Comparison of ENCODE assay signal across 8 cellular contexts in the genomic region with DNA sequence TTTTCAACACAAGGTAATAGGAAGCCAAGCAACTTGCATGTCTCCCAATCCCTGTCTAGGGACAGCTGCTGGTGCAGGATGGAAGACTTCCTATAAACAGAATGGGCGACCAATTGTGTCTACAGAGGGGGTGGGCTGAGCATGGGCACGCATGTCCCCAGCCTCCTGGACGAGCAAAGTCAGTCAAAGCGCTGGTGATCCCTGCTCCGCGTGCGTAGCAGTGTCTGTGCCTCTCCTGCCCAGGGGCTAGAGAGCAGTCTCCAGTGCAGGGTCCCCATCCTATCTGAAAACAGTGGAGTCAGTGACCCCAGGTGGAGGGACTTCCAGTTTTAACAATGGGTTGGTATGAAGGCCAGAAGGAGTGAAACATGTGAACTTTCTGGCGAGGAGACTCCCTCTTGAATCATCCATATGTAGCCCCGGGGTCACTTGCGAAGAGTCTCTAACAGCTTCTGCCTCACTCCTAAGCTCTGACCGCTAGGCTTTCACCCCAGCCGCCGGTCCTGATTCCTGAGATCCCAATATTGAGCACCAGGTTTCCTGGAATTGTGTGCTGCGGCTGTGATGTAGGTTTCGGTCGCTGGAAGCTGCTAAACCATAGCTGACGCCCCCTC. TPM values are rescaled to one million over a fixed set of nuclear protein-coding genes. Genes with fewer than 3 reads are reported as not detected.
DNase-seq lines count a peak whose midpoint lies in the region; ATAC-seq and TF ChIP-seq lines count a peak whose summit lies in the region.

No MANE protein-coding gene starts in this region.

- H3K27ac Mint-ChIP-seq in MCF 10A (ENCODE audit: low read depth, unreplicated experiment) = peak overlapping the region; percentile 68

- H3K36me3 ChIP-seq in left ventricle myocardium inferior (peaks cover 13% of the 10 kb centered on the region), muscle layer of duodenum (ENCODE audit: control insufficient read depth in 1 of 2, insufficient read depth in 2 of 2, low read length in 2 of 2) (peaks cover 3 to 11% of the 10 kb centered on the region in 2 donors), vagina (peaks cover 0 to 9% of the 10 kb centered on the region in 2 donors)

- H3K4me3 ChIP-seq in left ventricle myocardium inferior (peak overlapping the region; percentile 94), muscle layer of duodenum (ENCODE audit: low read depth in 1 of 2, low read length in 2 of 2) (peak overlapping the region; percentile 51 to 90), vagina (peak overlapping the region; percentile 85 to 86)

- DNase-seq in left ventricle myocardium inferior = no peak
- no peak for DNase-seq in cardiac septum (ENCODE audit: low spot score)
- DNase-seq in MCF 10A (ENCODE audit: unreplicated experiment) = peak; percentile 10
- no peak for DNase-seq in vagina (ENCODE audit: extremely low spot score in 2 of 2)
- DNase-seq in GM19238 (ENCODE audit: insufficient read length, low spot score) = no peak

- H3K4me1 ChIP-seq in left ventricle myocardium inferior (peaks cover 72% of the 10 kb centered on the region), muscle layer of duodenum (ENCODE audit: control insufficient read depth in 1 of 2, insufficient read depth in 2 of 2, low read length in 2 of 2) (peaks cover 13 to 32% of the 10 kb centered on the region in 2 donors), vagina (peaks cover 31% of the 10 kb centered on the region)

- no peak for ATAC-seq in HG03521 (IDR thresholded peaks at IDR 0.05; ENCODE audit: unreplicated experiment)
- ATAC-seq in HG03025 (IDR thresholded peaks at IDR 0.05; ENCODE audit: low FRiP score, unreplicated experiment) = no peak

- H3K9me3 ChIP-seq in left ventricle myocardium inferior (replicated peaks) (no peaks in the 10 kb centered on the region), muscle layer of duodenum (ENCODE audit: control insufficient read depth in 1 of 2, low read length in 2 of 2) (no peaks in the 10 kb centered on the region), vagina (no peaks in the 10 kb centered on the region)

- H3K36me3 Mint-ChIP-seq in MCF 10A (ENCODE audit: insufficient read depth, unreplicated experiment) = peaks cover 13% of the 10 kb centered on the region

- H3K4me1 Mint-ChIP-seq in MCF 10A (ENCODE audit: insufficient read depth, unreplicated experiment) = peaks cover 42% of the 10 kb centered on the region

- TF ChIP-seq CTCF in left ventricle myocardium inferior (IDR thresholded peaks at IDR 0.05; ENCODE audit: borderline replicate concordance) (no peak), MCF 10A (IDR thresholded peaks at IDR 0.05; ENCODE audit: unreplicated experiment) (no peak), vagina (IDR thresholded peaks at IDR 0.05) (no peak)

- no peaks in the 10 kb centered on the region for H3K27me3 ChIP-seq in left ventricle myocardium inferior (ENCODE audit: low read depth)
- no peaks in the 10 kb centered on the region for H3K27me3 ChIP-seq in muscle layer of duodenum (ENCODE audit: low read depth, low read length)
- no peaks in the 10 kb centered on the region for H3K27me3 ChIP-seq in vagina

- CTCF ChIA-PET in MCF 10A (lab: Yijun Ruan, JAX) = interaction anchor here (0.5 to 1.7 kb wide), 9 partner anchors 12 to 120 kb away, joined by 3 to 8 read pairs (median 3); a partner anchor contains a TSS

- no peaks in the 10 kb centered on the region for H3K27me3 Mint-ChIP-seq in MCF 10A (ENCODE audit: insufficient read depth, unreplicated experiment)

- no peak for TF ChIP-seq POLR2A in vagina (IDR thresholded peaks at IDR 0.05)

- no TSS peak for BruUV-seq in MCF 10A (replicated peaks; lab: Mats Ljungman, UMichigan)

- no peaks in the 10 kb centered on the region for H3K9me3 Mint-ChIP-seq in MCF 10A (ENCODE audit: unreplicated experiment)

- H3K27ac ChIP-seq in left ventricle myocardium inferior (replicated peaks) (peak overlapping the region; percentile 95), muscle layer of duodenum (ENCODE audit: low read length) (peak overlapping the region; percentile 29), vagina (peak overlapping the region; percentile 81)

- intact Hi-C loops in left ventricle myocardium inferior (cut with micrococcal nuclease) (no loop called here), cardiac septum (cut with DNase I) (loop anchor here (5.0 kb wide), 1 partner anchor 95 kb away; a partner anchor contains a TSS), MCF 10A (cut with micrococcal nuclease) (no loop called here), vagina (cut with DNase I) (loop anchor here (5.0 kb wide), 1 partner anchor 95 kb away; a partner anchor contains a TSS)

- POLR2A ChIA-PET in MCF 10A (lab: Yijun Ruan, JAX) = interaction anchor here (0.7 to 3.7 kb wide), 12 partner anchors 8 to 205 kb away, joined by 3 to 32 read pairs (median 3); a partner anchor contains a TSS

- H3K4me3 Mint-ChIP-seq in MCF 10A (ENCODE audit: unreplicated experiment) = peak overlapping the region; percentile 98

RNA-seq across cellular contexts. Expression of a gene that starts 0.7 kb away (rescaled TPM):
- total RNA-seq in left ventricle myocardium inferior (10.9 TPM), cardiac septum (12.6 TPM), MCF 10A (2022) (15.1 and 17.4 TPM in 2 replicates), vagina (24.8 TPM)

RNA-seq across cellular contexts. Expression of a gene that starts 2.7 kb away (rescaled TPM):
- total RNA-seq in left ventricle myocardium inferior = 8.8 TPM
- 6.9 TPM for total RNA-seq in cardiac septum
- 8.1 and 9.2 TPM in 2 replicates for total RNA-seq in MCF 10A (2022)
- total RNA-seq in vagina = not detected

RNA-seq across cellular contexts. Expression of a gene that starts 24.2 kb away (rescaled TPM):
- 291 TPM for total RNA-seq in left ventricle myocardium inferior
- total RNA-seq in cardiac septum = 208 TPM
- total RNA-seq in MCF 10A (2022) = 69.7 and 79.9 TPM in 2 replicates
- total RNA-seq in vagina = 127 TPM

RNA-seq across cellular contexts. Expression of a gene that starts 28.5 kb away (rescaled TPM):
- total RNA-seq in left ventricle myocardium inferior = not detected
- total RNA-seq in cardiac septum = not detected
- total RNA-seq in MCF 10A (2022) = not detected in 2 replicates
- total RNA-seq in vagina = not detected

Comparison
In these comparisons a context has a peak if more than half of its experiments do, and no peak if none do; other contexts are left out.
1. intact Hi-C loops: an anchor here in cardiac septum (5.0 kb wide) and vagina (5.0 kb wide); none called in left ventricle myocardium inferior and MCF 10A.
2. H3K27ac ChIP-seq: peak in every context shown above with its lines; median percentile 95 in left ventricle myocardium inferior; 81 in vagina; 29 in muscle layer of duodenum.